Comparison of ENCODE assay signal across 15 cellular contexts in the genomic region with DNA sequence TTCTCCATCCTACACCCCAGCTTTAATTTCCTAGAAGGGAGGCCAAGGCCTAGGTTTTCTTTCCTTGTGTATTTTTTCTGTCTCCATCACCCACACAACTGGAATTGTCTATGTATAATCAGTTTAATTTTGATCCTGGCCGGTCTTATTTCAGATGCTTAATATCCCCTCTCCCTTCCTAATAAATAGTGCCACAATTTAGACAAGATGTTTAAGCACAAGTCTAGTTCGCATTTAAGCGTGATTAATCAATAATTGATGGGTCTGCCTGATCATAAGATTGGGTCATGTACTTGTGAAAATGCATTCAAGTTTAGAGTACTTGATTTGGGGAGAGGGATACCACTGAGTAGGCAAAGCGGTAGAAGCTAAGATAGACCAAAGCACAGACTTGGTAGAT. TPM values are rescaled to one million over a fixed set of nuclear protein-coding genes. Genes with fewer than 3 reads are reported as not detected.
DNase-seq lines count a peak whose midpoint lies in the region; ATAC-seq and TF ChIP-seq lines count a peak whose summit lies in the region.
"Had no signal": no experiment of that assay in that cellular context is flagged by ENCODE, and none has a peak within 500 bp of the region (broad histone marks: within the 10 kb centered on the region; RNA-seq: fewer than 3 reads in every experiment).

No MANE protein-coding gene starts in this region.

- H3K9me3 Mint-ChIP-seq in progenitor cell of endocrine pancreas (ENCODE audit: low read depth), result no peaks in the 10 kb centered on the region
- H3K9me3 Mint-ChIP-seq: dendritic cell treated with granulocyte-macrophage colony-stimulating factor and Interleukin-4, amounts not matched to agents 40 ng/mL and 50 ng/mL, for 4 days; stimulated activated naive CD8-positive, alpha-beta T cell treated with anti-CD3 and anti-CD28 coated beads, Interleukin-15, Interleukin-2, amounts not matched to agents 100 ng/mL and 50 ng/mL, for 24 hours had no signal

- H3K4me3 Mint-ChIP-seq in progenitor cell of endocrine pancreas (ENCODE audit: low read depth), result no peak overlapping the region
- H3K4me3 Mint-ChIP-seq: dendritic cell treated with granulocyte-macrophage colony-stimulating factor and Interleukin-4, amounts not matched to agents 40 ng/mL and 50 ng/mL, for 4 days; stimulated activated naive CD8-positive, alpha-beta T cell treated with anti-CD3 and anti-CD28 coated beads, Interleukin-15, Interleukin-2, amounts not matched to agents 100 ng/mL and 50 ng/mL, for 24 hours had no signal

- no peaks in the 10 kb centered on the region for H3K27me3 ChIP-seq in GM06990 (replicated peaks; ENCODE audit: control insufficient read depth, insufficient read depth, low read length)
- H3K27me3 ChIP-seq in NT2/D1 (ENCODE audit: insufficient read depth, insufficient read length), result no peaks in the 10 kb centered on the region
- H3K27me3 ChIP-seq in esophagus muscularis mucosa, result no peaks in the 10 kb centered on the region
- H3K27me3 ChIP-seq in psoas muscle (ENCODE audit: insufficient read depth in 3 of 3, low read length in 2 of 3), result no peaks in the 10 kb centered on the region
- H3K27me3 ChIP-seq: pancreas had no signal

- no peak for TF ChIP-seq CTCF in GM06990 (IDR thresholded peaks at IDR 0.05; ENCODE audit: insufficient read depth, low read length, poor library complexity, severe bottlenecking)
- no peak for TF ChIP-seq CTCF in esophagus muscularis mucosa (IDR thresholded peaks at IDR 0.05)
- no peak for TF ChIP-seq CTCF in psoas muscle (IDR thresholded peaks at IDR 0.05)
- no peak for TF ChIP-seq CTCF in progenitor cell of endocrine pancreas (IDR thresholded peaks at IDR 0.05; ENCODE audit: unreplicated experiment)

- intact Hi-C loops in esophagus muscularis mucosa (cut with DNase I), result loop anchor here (10.0 kb wide), 1 partner anchor 86 kb away; no protein-coding TSS in a partner anchor
- intact Hi-C loops in psoas muscle (cut with DNase I), result loop anchor here (5.0 kb wide), 2 partner anchors 84 to 131 kb away; no protein-coding TSS in a partner anchor

- TF ChIP-seq EP300 in esophagus muscularis mucosa (IDR thresholded peaks at IDR 0.05), result no peak

- peaks cover 16% of the 10 kb centered on the region for H3K4me1 Mint-ChIP-seq in progenitor cell of endocrine pancreas (ENCODE audit: low read depth)

- H3K9me3 ChIP-seq in NT2/D1 (ENCODE audit: insufficient read depth, low read length) (no peaks in the 10 kb centered on the region), esophagus muscularis mucosa (no peaks in the 10 kb centered on the region), psoas muscle (no peaks in the 10 kb centered on the region)
- H3K9me3 ChIP-seq: pancreas had no signal

- H3K9ac ChIP-seq in NT2/D1 (ENCODE audit: insufficient read length, low read depth), result peak overlapping the region; percentile 50

- H3K4me3 ChIP-seq in GM06990 (replicated peaks; ENCODE audit: low read depth, low read length), result peak overlapping the region; percentile 90
- H3K4me3 ChIP-seq in NT2/D1 (ENCODE audit: insufficient read length, low read depth), result peak overlapping the region; percentile 8
- peak overlapping the region in 3 of 4 donors; percentile 77 to 98 (median 97) for H3K4me3 ChIP-seq in esophagus muscularis mucosa
- H3K4me3 ChIP-seq in psoas muscle, result peak overlapping the region; percentile 90

- no peak overlapping the region for H3K27ac Mint-ChIP-seq in progenitor cell of endocrine pancreas
- H3K27ac Mint-ChIP-seq: dendritic cell treated with granulocyte-macrophage colony-stimulating factor and Interleukin-4, amounts not matched to agents 40 ng/mL and 50 ng/mL, for 4 days; stimulated activated naive CD8-positive, alpha-beta T cell treated with anti-CD3 and anti-CD28 coated beads, Interleukin-15, Interleukin-2, amounts not matched to agents 100 ng/mL and 50 ng/mL, for 24 hours had no signal

- TF ChIP-seq POLR2A in esophagus muscularis mucosa (IDR thresholded peaks at IDR 0.05; ENCODE audit: low read depth), result no peak

- H3K36me3 Mint-ChIP-seq in progenitor cell of endocrine pancreas (ENCODE audit: insufficient read depth), result no peaks in the 10 kb centered on the region

- no peak for ATAC-seq in psoas muscle
- ATAC-seq: pancreas had no signal

- DNase-seq in GM06990 (ENCODE audit: extremely low read depth, insufficient read length) (no peak), NT2/D1 (ENCODE audit: low read depth, low spot score) (no peak), esophagus muscularis mucosa (ENCODE audit: extremely low spot score) (no peak), psoas muscle (no peak), progenitor cell of endocrine pancreas (ENCODE audit: low spot score, unreplicated experiment) (no peak), NCI-H1436 (lab: John Stamatoyannopoulos, UW) (no peak), DMS 273 treated with DMSO at 0.1 percent for 48 hours (lab: John Stamatoyannopoulos, UW) (no peak), NCI-H345 (lab: John Stamatoyannopoulos, UW) (no peak)
- DNase-seq: COR-L47; NCI-H1105 treated with DMSO at 0.1 percent for 48 hours; NCI-H524 treated with DMSO at 0.1 percent for 48 hours; pancreas; stimulated activated CD4-positive, alpha-beta T cell treated with anti-CD3 and anti-CD28 coated beads, Interleukin-4, amount 100 ng/mL, for 1 hour had no signal

- 85% methylated on average over 4 of the region's 4 CpGs for WGBS in esophagus muscularis mucosa
- WGBS in psoas muscle, 3 donors, result 68 to 80% (median 68%) methylated on average over 4 of the region's 4 CpGs

- H3K4me1 ChIP-seq in NT2/D1 (ENCODE audit: insufficient read depth, insufficient read length) (no peaks in the 10 kb centered on the region), esophagus muscularis mucosa (peaks cover 34 to 66% (median 61%) of the 10 kb centered on the region in 4 donors), psoas muscle (peaks cover 55% of the 10 kb centered on the region)

- H3K27me3 Mint-ChIP-seq in progenitor cell of endocrine pancreas, result no peaks in the 10 kb centered on the region
- H3K27me3 Mint-ChIP-seq: dendritic cell treated with granulocyte-macrophage colony-stimulating factor and Interleukin-4, amounts not matched to agents 40 ng/mL and 50 ng/mL, for 4 days; stimulated activated naive CD8-positive, alpha-beta T cell treated with anti-CD3 and anti-CD28 coated beads, Interleukin-15, Interleukin-2, amounts not matched to agents 100 ng/mL and 50 ng/mL, for 24 hours had no signal

- H3K27ac ChIP-seq in esophagus muscularis mucosa (replicated peaks in 1 of 4) (no peak overlapping the region), psoas muscle (no peak overlapping the region)
- H3K27ac ChIP-seq: pancreas had no signal

- H3K36me3 ChIP-seq in GM06990 (ENCODE audit: control insufficient read depth, insufficient read depth, low read length) (no peaks in the 10 kb centered on the region; the same call in 1 of the 2 replicates), NT2/D1 (ENCODE audit: insufficient read depth, insufficient read length, low read length) (no peaks in the 10 kb centered on the region), esophagus muscularis mucosa (no peaks in the 10 kb centered on the region), psoas muscle (ENCODE audit: insufficient read depth in 1 of 2, low read depth in 1 of 2) (no peaks in the 10 kb centered on the region)
- H3K36me3 ChIP-seq: pancreas had no signal

RNA-seq across cellular contexts. Expression of a gene that starts 2.4 kb away (rescaled TPM):
- total RNA-seq in esophagus muscularis mucosa (10 to 100 TPM; 42.5 to 53.0 (median 45.0) TPM), psoas muscle (10 to 100 TPM; 15.2 to 19.1 (median 18.5) TPM), progenitor cell of endocrine pancreas (32.5 and 35.2 TPM in 2 replicates)
- 1 to 10 TPM; 3.5 to 9.6 (median 7.8) TPM for polyA plus RNA-seq in psoas muscle

Comparison
In these comparisons a context has a peak if more than half of its experiments do, and no peak if none do; other contexts are left out.
1. H3K4me3 ChIP-seq: peak in every context shown above with its lines; median percentile 97 in esophagus muscularis mucosa; 90 in GM06990; 90 in psoas muscle; 8 in NT2/D1.